In the genomic region with DNA sequence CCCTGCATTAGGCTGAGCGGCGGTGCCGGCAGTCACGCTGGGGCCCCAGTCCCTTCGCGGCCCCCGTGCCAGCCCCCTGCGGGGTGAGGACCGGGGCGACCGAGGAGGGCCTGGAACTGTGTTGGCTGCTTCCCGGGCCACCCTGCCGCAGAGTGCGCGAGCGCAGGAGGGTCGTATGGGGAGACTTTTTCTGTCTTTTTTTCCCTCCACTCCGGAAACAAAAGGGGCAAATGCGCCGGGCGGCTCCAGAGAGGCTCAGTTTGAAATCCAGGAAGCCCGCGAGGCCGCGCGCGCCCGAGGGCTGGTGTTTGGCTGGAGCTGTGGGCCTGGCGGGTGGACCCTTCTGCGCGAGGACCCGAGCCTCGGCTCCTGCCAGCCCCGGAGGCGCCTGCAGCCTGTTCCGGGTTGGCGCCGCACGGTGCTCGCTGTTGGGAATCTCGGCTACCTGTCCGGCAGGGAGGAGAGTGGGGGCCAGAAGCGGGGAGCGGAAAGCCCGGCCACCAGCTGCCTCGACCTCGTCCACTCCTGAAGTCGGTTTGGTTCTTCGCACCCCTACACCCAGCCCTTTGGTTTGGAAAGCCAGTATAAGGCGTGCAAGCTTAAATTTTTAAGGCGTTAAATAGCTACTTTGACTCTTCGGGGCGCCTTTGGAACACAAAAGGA, we compare ENCODE assay signal across 8 cellular contexts. TPM values are rescaled to one million over a fixed set of nuclear protein-coding genes. Genes with fewer than 3 reads are reported as not detected.
DNase-seq lines count a peak whose midpoint lies in the region; ATAC-seq, FAIRE-seq and TF ChIP-seq lines count a peak whose summit lies in the region.

No MANE protein-coding gene starts in this region.

- no TSS peak for BruUV-seq in IMR-90 (replicated peaks; lab: Mats Ljungman, UMichigan)

- no peak for TF ChIP-seq POLR2A in IMR-90 (IDR thresholded peaks at IDR 0.05; ENCODE audit: low read depth, low read length)

- H4K8ac ChIP-seq in IMR-90 (ENCODE audit: low read depth in 2 of 2, low read length in 2 of 2): peak overlapping the region; percentile 39 to 64; a peak in 1 of 4 replicates

- no peak for FAIRE-seq in small intestine (lab: Jason Lieb, UNC)

- peak in 8 of 14 donors; percentile 24 to 85 (median 69) for DNase-seq in C1 segment of cervical spinal cord (lab: John Stamatoyannopoulos, UW)
- DNase-seq in IMR-90: peak; percentile 15
- DNase-seq in ascending aorta (ENCODE audit: low spot score in 2 of 2): peak in 1 of 2 donors; percentile 74
- peak; percentile 41 for DNase-seq in small intestine
- DNase-seq in iPS-NIHi11 (ENCODE audit: low spot score): no peak
- DNase-seq in GOT3 (lab: John Stamatoyannopoulos, UW): no peak

- CTCF ChIA-PET in IMR-90 (lab: Yijun Ruan, JAX): no interaction called here

- H3K18ac ChIP-seq in IMR-90 (ENCODE audit: low read depth, low read length): no peak overlapping the region

- no peak overlapping the region for H2BK120ac ChIP-seq in IMR-90 (ENCODE audit: low read depth, low read length)

- peak overlapping the region; percentile 92 for H2AFZ ChIP-seq in IMR-90 (replicated peaks; ENCODE audit: low read length, poor library complexity)

- H3K56ac ChIP-seq in IMR-90 (ENCODE audit: extremely low read depth, insufficient read depth, low read length): no peak overlapping the region

- H3K14ac ChIP-seq in IMR-90 (replicated peaks; ENCODE audit: low read depth, low read length): 0 out of 2 replicates have a peak overlapping the region, but pooled peaks have one; percentile 11

- 5% methylated on average over 11 of the region's 53 CpGs; no CpG with 5 or more reads in 1 of the 2 experiments for WGBS in IMR-90 (ENCODE audit: extremely low coverage in 2 of 2, insufficient read length in 1 of 2), 2 experiments
- 1 to 5% (median 1%) methylated on average over 51 to 53 of the region's 53 CpGs for WGBS in small intestine, 3 donors

- H4K91ac ChIP-seq in IMR-90 (ENCODE audit: insufficient read depth, low read depth, low read length): no peak overlapping the region; the same call in 1 of the 2 replicates

- H2AK5ac ChIP-seq in IMR-90 (ENCODE audit: low read depth, low read length): peak overlapping the region; percentile 26; the same call in 1 of the 2 replicates

- dilution Hi-C loops in IMR-90 (cut with HindIII; ENCODE audit: low sequenced_read_pairs, unreplicated experiment): no loop called here

- peak overlapping the region; percentile 82 for H3K4me3 ChIP-seq in IMR-90 (ENCODE audit: insufficient read depth, low read depth, low read length)
- peak overlapping the region; percentile 74 to 90 for H3K4me3 ChIP-seq in ascending aorta
- peak overlapping the region; percentile 71 for H3K4me3 ChIP-seq in iPS-18a (ENCODE audit: low read length)
- H3K4me3 ChIP-seq in small intestine (ENCODE audit: low read depth in 1 of 2, low read length in 2 of 2): peak overlapping the region; percentile 62 to 86

- in situ Hi-C loops in IMR-90 (cut with MboI; ENCODE audit: low sequenced_read_pairs): no loop called here

- no peaks in the 10 kb centered on the region for H3K9me3 ChIP-seq in IMR-90 (ENCODE audit: control insufficient read depth, insufficient read depth, low read length)
- no peaks in the 10 kb centered on the region for H3K9me3 ChIP-seq in ascending aorta
- no peaks in the 10 kb centered on the region for H3K9me3 ChIP-seq in iPS-18a (ENCODE audit: control insufficient read depth, low read depth, low read length)
- no peaks in the 10 kb centered on the region for H3K9me3 ChIP-seq in small intestine (ENCODE audit: control insufficient read depth, low read depth)

- H3K27me3 ChIP-seq in IMR-90 (ENCODE audit: control insufficient read depth, insufficient read depth, low read length): peaks cover 30% of the 10 kb centered on the region
- H3K27me3 ChIP-seq in ascending aorta: no peaks in the 10 kb centered on the region
- peaks cover 11% of the 10 kb centered on the region for H3K27me3 ChIP-seq in iPS-18a (ENCODE audit: control insufficient read depth, insufficient read depth, low read length)
- no peaks in the 10 kb centered on the region for H3K27me3 ChIP-seq in small intestine (ENCODE audit: control insufficient read depth in 2 of 2, insufficient read depth in 2 of 2, low read length in 2 of 2)

- peak overlapping the region; percentile 80 for H2AK9ac ChIP-seq in IMR-90 (replicated peaks; ENCODE audit: low read depth, low read length, poor library complexity)

- no peak overlapping the region for H2BK5ac ChIP-seq in IMR-90 (ENCODE audit: low read depth, low read length, poor library complexity, severe bottlenecking)

- H3K9ac ChIP-seq in IMR-90 (ENCODE audit: low read depth, low read length) (peak overlapping the region; percentile 64), iPS-18a (ENCODE audit: low read length) (peak overlapping the region; percentile 63)

- H3K36me3 ChIP-seq in IMR-90 (ENCODE audit: control insufficient read depth, insufficient read depth, low read length): no peaks in the 10 kb centered on the region
- no peaks in the 10 kb centered on the region for H3K36me3 ChIP-seq in ascending aorta
- H3K36me3 ChIP-seq in iPS-18a (ENCODE audit: control insufficient read depth, low read depth, low read length): no peaks in the 10 kb centered on the region
- no peaks in the 10 kb centered on the region for H3K36me3 ChIP-seq in small intestine (ENCODE audit: control insufficient read depth in 2 of 2, insufficient read depth in 2 of 2, low read length in 2 of 2)

- H4K5ac ChIP-seq in IMR-90 (ENCODE audit: low read depth, low read length): no peak overlapping the region

- peak overlapping the region; percentile 88 for H3K4me2 ChIP-seq in IMR-90 (ENCODE audit: low read depth, low read length)

- peak overlapping the region; percentile 38; the same call in 1 of the 2 replicates for H3K27ac ChIP-seq in IMR-90 (ENCODE audit: insufficient read depth, low read length)
- peak overlapping the region; percentile 88 to 95 for H3K27ac ChIP-seq in ascending aorta
- H3K27ac ChIP-seq in iPS-18a (ENCODE audit: low read length): no peak overlapping the region
- peak overlapping the region; percentile 68 to 76 for H3K27ac ChIP-seq in small intestine (ENCODE audit: low read depth in 1 of 2, low read length in 1 of 2)

- no peak overlapping the region for H2BK20ac ChIP-seq in IMR-90 (ENCODE audit: low read depth, low read length)

- H3K4ac ChIP-seq in IMR-90 (ENCODE audit: low read depth, low read length): peak overlapping the region; percentile 35; the same call in 1 of the 2 replicates

- H3K9me1 ChIP-seq in IMR-90 (ENCODE audit: insufficient read depth, low read length): peaks cover 11% of the 10 kb centered on the region

- no peak overlapping the region; the same call in 1 of the 2 replicates for H3K23ac ChIP-seq in IMR-90 (ENCODE audit: low read depth, low read length)

- no peak overlapping the region for H2BK15ac ChIP-seq in IMR-90 (ENCODE audit: low read depth, low read length)

- no peak for TF ChIP-seq RAD21 in IMR-90 (IDR thresholded peaks at IDR 0.05; ENCODE audit: low read length)

- H3K4me1 ChIP-seq in IMR-90 (ENCODE audit: control insufficient read depth, insufficient read depth, low read length) (peaks cover 13% of the 10 kb centered on the region; the same call in 1 of the 2 replicates), ascending aorta (peaks cover 8 to 41% of the 10 kb centered on the region in 2 donors), iPS-18a (ENCODE audit: control insufficient read depth, low read depth, low read length) (peaks cover 65% of the 10 kb centered on the region), small intestine (ENCODE audit: control insufficient read depth in 2 of 2, insufficient read depth in 1 of 2, low read depth in 1 of 2, low read length in 1 of 2) (peaks cover 13 to 15% of the 10 kb centered on the region in 2 donors)

- intact Hi-C loops in IMR-90 (cut with micrococcal nuclease): no loop called here
- intact Hi-C loops in ascending aorta (cut with DNase I): loop anchor here (1.0 to 5.0 kb wide), 5 partner anchors 16 to 59 kb away; no protein-coding TSS in a partner anchor

- H3K79me1 ChIP-seq in IMR-90 (ENCODE audit: low read depth in 1 of 2, low read length in 2 of 2): peaks cover 6 to 43% of the 10 kb centered on the region in 2 experiments; a peak in 3 of 4 replicates

- POLR2A ChIA-PET in IMR-90 (lab: Charles Lee; ENCODE audit: unreplicated experiment): no interaction called here

- peaks cover 26% of the 10 kb centered on the region for H4K20me1 ChIP-seq in IMR-90 (ENCODE audit: insufficient read depth, low read length)

- no peak for TF ChIP-seq CTCF in IMR-90 (conservative IDR thresholded peaks at IDR 0.05; ENCODE audit: low read depth, low read length)
- TF ChIP-seq CTCF in ascending aorta (IDR thresholded peaks at IDR 0.05): no peak

- ATAC-seq in IMR-90 (ENCODE audit: low read depth) (peak; percentile 41), HG03342 (IDR thresholded peaks at IDR 0.05; ENCODE audit: unreplicated experiment) (no peak)

TF ChIP-seq in IMR-90, 13 proteins besides CTCF, POLR2A, EP300 and RAD21 (continues in another document):
- no peak for TF ChIP-seq RFX5 (IDR thresholded peaks at IDR 0.05; ENCODE audit: low read depth, low read length)
- no peak for TF ChIP-seq RCOR1 (IDR thresholded peaks at IDR 0.05; ENCODE audit: insufficient replicate concordance, low read length)
- TF ChIP-seq MAZ (IDR thresholded peaks at IDR 0.05; ENCODE audit: borderline replicate concordance, low read depth, low read length): no peak
- TF ChIP-seq CHD1 (IDR thresholded peaks at IDR 0.05; ENCODE audit: low read depth, low read length): no peak
- no peak for TF ChIP-seq FOS (IDR thresholded peaks at IDR 0.05; ENCODE audit: low read depth, low read length)
- no peak for TF ChIP-seq NFE2L2 (IDR thresholded peaks at IDR 0.05; ENCODE audit: low read depth, low read length)
- TF ChIP-seq MAFK (IDR thresholded peaks at IDR 0.05; ENCODE audit: low read depth, low read length): no peak
- TF ChIP-seq, protein P1, sequence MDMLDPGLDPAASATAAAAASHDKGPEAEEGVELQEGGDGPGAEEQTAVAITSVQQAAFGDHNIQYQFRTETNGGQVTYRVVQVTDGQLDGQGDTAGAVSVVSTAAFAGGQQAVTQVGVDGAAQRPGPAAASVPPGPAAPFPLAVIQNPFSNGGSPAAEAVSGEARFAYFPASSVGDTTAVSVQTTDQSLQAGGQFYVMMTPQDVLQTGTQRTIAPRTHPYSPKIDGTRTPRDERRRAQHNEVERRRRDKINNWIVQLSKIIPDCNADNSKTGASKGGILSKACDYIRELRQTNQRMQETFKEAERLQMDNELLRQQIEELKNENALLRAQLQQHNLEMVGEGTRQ (IDR thresholded peaks at IDR 0.05; ENCODE audit: low read depth, low read length): no peak
- no peak for TF ChIP-seq BHLHE40 (IDR thresholded peaks at IDR 0.05; ENCODE audit: low read depth, low read length)
- TF ChIP-seq SMC3 (IDR thresholded peaks at IDR 0.05; ENCODE audit: low read depth, low read length): no peak
- no peak for TF ChIP-seq CEBPB (IDR thresholded peaks at IDR 0.05; ENCODE audit: low read depth, low read length)

RNA-seq across cellular contexts. Expression of a gene that starts 0.7 kb away (rescaled TPM):
- total RNA-seq in IMR-90 (2012; rRNA removed): 4.4 and 8.2 TPM in 2 replicates
- polyA plus RNA-seq in IMR-90 (2012; rRNA removed): 8.4 and 10.6 TPM in 2 replicates
- polyA plus RNA-seq in IMR-90 (2012; cell fraction: cytosol; rRNA removed): 3.5 and 6.2 TPM in 2 replicates
- 28.4 and 37.6 TPM in 2 replicates for polyA plus RNA-seq in IMR-90 (2012; cell fraction: nucleus; rRNA removed; ENCODE audit: low replicate concordance)
- 134 TPM for total RNA-seq in ascending aorta
- polyA plus RNA-seq in small intestine: 10 to 100 TPM; 12.7 to 18.6 (median 15.6) TPM

Comparison
In these comparisons a context has a peak if more than half of its experiments do, and no peak if none do; other contexts are left out.
1. DNase-seq: peak in C1 segment of cervical spinal cord (8 of 14), IMR-90 (single experiment) and small intestine (single experiment); none in iPS-NIHi11 (single experiment) and GOT3 (single experiment).
2. RNA of a gene that starts 0.7 kb away (total RNA-seq): 134 TPM in ascending aorta (single experiment); 4.4 to 8.2 TPM in IMR-90; every median in the first group is over 10 times any median in the second.
3. Peak in every context shown above with its lines, with median percentiles within 50 percentile points of each other: H3K4me3 ChIP-seq.